ENCODE assay signal across 31 cellular contexts in the genomic region with DNA sequence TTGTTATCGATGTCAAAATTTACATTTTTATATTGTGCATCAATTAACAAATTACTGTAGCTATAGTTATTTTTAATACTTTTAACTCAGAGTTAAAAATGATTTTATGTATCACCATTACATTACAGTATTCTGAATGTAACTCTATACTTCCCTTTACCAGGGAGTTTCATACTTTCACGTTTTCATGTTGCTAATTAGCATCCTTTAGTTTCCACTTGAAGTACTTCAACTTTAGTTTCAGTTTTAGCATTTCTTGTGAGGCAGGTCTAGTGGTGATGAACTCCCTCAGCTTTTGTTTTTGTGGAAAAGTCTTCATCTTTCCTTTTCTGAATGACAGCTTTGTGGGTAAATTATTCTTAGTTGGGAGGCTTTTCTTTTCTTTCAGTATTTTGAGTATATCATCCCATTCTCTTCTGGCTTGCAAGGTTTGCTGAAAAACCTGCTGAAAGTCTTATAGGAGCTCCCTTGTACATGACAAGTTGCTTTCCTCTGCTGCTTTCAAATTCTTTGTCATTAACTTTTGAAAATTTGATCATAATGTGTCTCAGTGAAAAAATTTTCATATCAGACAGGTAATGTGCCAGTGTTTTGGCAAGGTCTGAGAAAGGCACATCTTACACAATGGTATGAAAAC.
"Had no signal": no experiment of that assay in that cellular context is flagged by ENCODE, and none has a peak within 500 bp of the region (broad histone marks: within the 10 kb centered on the region; RNA-seq: fewer than 3 reads in every experiment).

No MANE protein-coding gene starts in this region.

- H3K4me3 ChIP-seq: colonic mucosa, gastrocnemius medialis, pancreas, prostate gland, skin epidermis, uterus had no signal

- H3K4me3 Mint-ChIP-seq: activated CD4-positive, alpha-beta memory T cell treated with anti-CD3 and anti-CD28 coated beads for 36 hours; activated CD4-positive, alpha-beta T cell treated with anti-CD3 and anti-CD28 coated beads, Interleukin-2, amount 10 ng/mL, durations not matched to agents 24 days and 14 days; activated naive CD4-positive, alpha-beta T cell treated with anti-CD3 and anti-CD28 coated beads, Interleukin-2, amount 10 ng/mL, durations not matched to agents 7 days and 5 days; activated T-cell treated with anti-CD3 and anti-CD28 coated beads, Interleukin-2, amount 50 U/mL, for 24 hours; central memory CD8-positive, alpha-beta T cell; effector memory CD8-positive, alpha-beta T cell; naive thymus-derived CD4-positive, alpha-beta T cell; stimulated activated naive CD8-positive, alpha-beta T cell treated with anti-CD3 and anti-CD28 coated beads, Interleukin-15, amount 100 ng/mL, for 72 hours; type B pancreatic cell had no signal

- H3K27me3 Mint-ChIP-seq: activated CD4-positive, alpha-beta memory T cell treated with anti-CD3 and anti-CD28 coated beads for 36 hours; activated CD4-positive, alpha-beta T cell treated with anti-CD3 and anti-CD28 coated beads, Interleukin-2, amount 10 ng/mL, durations not matched to agents 24 days and 14 days; activated naive CD4-positive, alpha-beta T cell treated with anti-CD3 and anti-CD28 coated beads, Interleukin-2, amount 10 ng/mL, durations not matched to agents 7 days and 5 days; activated T-cell treated with anti-CD3 and anti-CD28 coated beads, Interleukin-2, amount 50 U/mL, for 24 hours; central memory CD8-positive, alpha-beta T cell; effector memory CD8-positive, alpha-beta T cell; naive thymus-derived CD4-positive, alpha-beta T cell; stimulated activated naive CD8-positive, alpha-beta T cell treated with anti-CD3 and anti-CD28 coated beads, Interleukin-15, amount 100 ng/mL, for 72 hours; type B pancreatic cell had no signal

- H3K36me3 ChIP-seq: colonic mucosa, gastrocnemius medialis, pancreas, prostate gland, uterus, WERI-Rb-1 had no signal

- H3K27ac ChIP-seq: colonic mucosa, gastrocnemius medialis, pancreas, prostate gland, skin epidermis, uterus, WERI-Rb-1 had no signal

- DNase-seq: activated CD4-positive, alpha-beta memory T cell treated with anti-CD3 and anti-CD28 coated beads for 36 hours; activated CD4-positive, alpha-beta T cell treated with anti-CD3 and anti-CD28 coated beads, Interleukin-2, amount 10 ng/mL, durations not matched to agents 24 days and 14 days; activated CD8-positive, alpha-beta memory T cell treated with anti-CD3 and anti-CD28 coated beads, Interleukin-2, amount 50 U/mL, for 48 hours; activated gamma-delta T cell; activated naive CD4-positive, alpha-beta T cell treated with anti-CD3 and anti-CD28 coated beads, Interleukin-2, amount 10 ng/mL, durations not matched to agents 7 days and 5 days; activated T-cell treated with anti-CD3 and anti-CD28 coated beads, Interleukin-2, amount 50 U/mL, for 24 hours; colonic mucosa; effector memory CD8-positive, alpha-beta T cell; erythroblast; gastrocnemius medialis; glutamatergic neuron; left cardiac atrium; left ventricle myocardium superior; naive thymus-derived CD4-positive, alpha-beta T cell; pancreas; retina; stimulated activated CD4-positive, alpha-beta T cell treated with anti-CD3 and anti-CD28 coated beads, Interleukin-12 subunit alpha, Interleukin-12 subunit beta, amount 100 ng/mL, for 4 hours; stimulated activated CD4-positive, alpha-beta T cell treated with anti-CD3 and anti-CD28 coated beads, Interleukin-4, amount 100 ng/mL, for 1 hour; stimulated activated naive CD8-positive, alpha-beta T cell treated with anti-CD3 and anti-CD28 coated beads, Interleukin-15, amount 100 ng/mL, for 72 hours; substantia nigra; T-helper 9 cell; uterus; WERI-Rb-1 had no signal

- FAIRE-seq: bronchial epithelial cell, keratinocyte, pancreas had no signal

- H3K27me3 ChIP-seq: colonic mucosa, gastrocnemius medialis, pancreas, uterus had no signal

- H3K9me3 ChIP-seq: colonic mucosa, gastrocnemius medialis, pancreas, prostate gland had no signal

- ATAC-seq: activated CD4-positive, CD25-positive, alpha-beta regulatory T cell treated with anti-CD3 and anti-CD28 coated beads, Interleukin-2, amount 50 U/mL, for 24 hours; effector memory CD8-positive, alpha-beta T cell; gastrocnemius medialis; left cardiac atrium; left ventricle myocardium superior; naive thymus-derived CD4-positive, alpha-beta T cell; pancreas; sciatic nerve; stimulated activated naive CD8-positive, alpha-beta T cell treated with anti-CD3 and anti-CD28 coated beads, Interleukin-15, amount 100 ng/mL, for 72 hours had no signal

- H3K27ac Mint-ChIP-seq: activated CD4-positive, alpha-beta memory T cell treated with anti-CD3 and anti-CD28 coated beads for 36 hours; activated CD4-positive, alpha-beta T cell treated with anti-CD3 and anti-CD28 coated beads, Interleukin-2, amount 10 ng/mL, durations not matched to agents 24 days and 14 days; activated naive CD4-positive, alpha-beta T cell treated with anti-CD3 and anti-CD28 coated beads, Interleukin-2, amount 10 ng/mL, durations not matched to agents 7 days and 5 days; activated T-cell treated with anti-CD3 and anti-CD28 coated beads, Interleukin-2, amount 50 U/mL, for 24 hours; naive thymus-derived CD4-positive, alpha-beta T cell; stimulated activated naive CD8-positive, alpha-beta T cell treated with anti-CD3 and anti-CD28 coated beads, Interleukin-15, amount 100 ng/mL, for 72 hours; type B pancreatic cell had no signal

- H3K4me1 ChIP-seq: colonic mucosa, gastrocnemius medialis, pancreas, prostate gland, uterus had no signal

- H3K4me1 Mint-ChIP-seq: central memory CD8-positive, alpha-beta T cell; stimulated activated naive CD8-positive, alpha-beta T cell treated with anti-CD3 and anti-CD28 coated beads, Interleukin-15, amount 100 ng/mL, for 72 hours had no signal
